Comparison of ENCODE assay signal across 24 cellular contexts in genomic region chr4:42732776-42733175, GRCh38.
DNase-seq lines count a peak whose midpoint lies in the region; ATAC-seq, FAIRE-seq and TF ChIP-seq lines count a peak whose summit lies in the region.
"Had no signal": no experiment of that assay in that cellular context is flagged by ENCODE, and none has a peak within 500 bp of the region (broad histone marks: within the 10 kb centered on the region; RNA-seq: fewer than 3 reads in every experiment).

No MANE protein-coding gene starts in this region.

- peaks cover 12 to 28% of the 10 kb centered on the region in 2 donors for H3K9me3 Mint-ChIP-seq in stimulated activated naive CD8-positive, alpha-beta T cell treated with anti-CD3 and anti-CD28 coated beads, Interleukin-15, amount 100 ng/mL, for 72 hours
- peaks cover 0 to 7% of the 10 kb centered on the region in 2 donors for H3K9me3 Mint-ChIP-seq in stimulated activated naive B cell treated with anti-CD40 and anti-IgM and Interleukin-4, amounts not matched to agents 10 μg/mL and 1 μg/mL and 100 μg/mL, for 72 hours

- SMC1A ChIA-PET in GM12878 (lab: Charles Lee; ENCODE audit: uncharacterized antibody, unreplicated experiment): interaction anchor here (0.6 to 1.2 kb wide), 3 partner anchors 23 to 87 kb away, joined by 3 read pairs; no protein-coding TSS in a partner anchor

- H3K36me3 ChIP-seq in GM12878 (ENCODE audit: control insufficient read depth in 2 of 2, insufficient read depth in 2 of 2, low read length in 1 of 2): no peaks in the 10 kb centered on the region
- H3K36me3 ChIP-seq: BE2C had no signal

- BruUV-seq in GM12878 (replicated peaks; lab: Mats Ljungman, UMichigan): no TSS peak

- no peaks in the 10 kb centered on the region for H3K27me3 Mint-ChIP-seq in stimulated activated naive CD8-positive, alpha-beta T cell treated with anti-CD3 and anti-CD28 coated beads, Interleukin-15, amount 100 ng/mL, for 72 hours
- H3K27me3 Mint-ChIP-seq in stimulated activated naive B cell treated with anti-CD40 and anti-IgM and Interleukin-4, amounts not matched to agents 10 μg/mL and 1 μg/mL and 100 μg/mL, for 72 hours: peaks cover 0 to 3% of the 10 kb centered on the region in 2 donors

- no peak overlapping the region for H3K9ac ChIP-seq in GM12878 (ENCODE audit: control insufficient read depth, insufficient read depth, low read length)

- no peaks in the 10 kb centered on the region for H4K20me1 ChIP-seq in GM12878 (ENCODE audit: control insufficient read depth, insufficient read depth)

- no peak for TF ChIP-seq POLR2A in GM12878 (IDR thresholded peaks at IDR 0.05; ENCODE audit: low read depth, low read length)

- peak; percentile 84 for ATAC-seq in stimulated activated naive CD8-positive, alpha-beta T cell treated with anti-CD3 and anti-CD28 coated beads, Interleukin-15, amount 100 ng/mL, for 72 hours
- no peak for ATAC-seq in stimulated activated naive CD8-positive, alpha-beta T cell treated with anti-CD3 and anti-CD28 coated beads, Interleukin-15, Interleukin-2, amounts not matched to agents 100 U/mL and 50 U/mL, for 24 hours
- peak; percentile 65 for ATAC-seq in GM18907 (IDR thresholded peaks at IDR 0.05; ENCODE audit: unreplicated experiment)
- ATAC-seq in GM12878: peak; percentile 97
- ATAC-seq in stimulated activated naive B cell treated with anti-CD40 and anti-IgM and Interleukin-4, amounts not matched to agents 10 μg/mL and 1 μg/mL and 100 μg/mL, for 72 hours (replicated peaks): peak; percentile 58 to 69
- no peak for ATAC-seq in GM21786 (IDR thresholded peaks at IDR 0.05; ENCODE audit: unreplicated experiment)
- no peak for ATAC-seq in Right ventricle myocardium inferior
- ATAC-seq: HCT116 had no signal

- H3K4me1 ChIP-seq in GM12878 (ENCODE audit: control insufficient read depth, insufficient read depth, low read length): no peaks in the 10 kb centered on the region

- H3K36me3 Mint-ChIP-seq in stimulated activated naive B cell treated with anti-CD40 and anti-IgM and Interleukin-4, amounts not matched to agents 10 μg/mL and 1 μg/mL and 100 μg/mL, for 72 hours: peaks cover 0 to 1% of the 10 kb centered on the region in 2 donors
- H3K36me3 Mint-ChIP-seq: CD4-positive, CD25-positive, alpha-beta regulatory T cell had no signal

- H3K27ac Mint-ChIP-seq in stimulated activated naive CD8-positive, alpha-beta T cell treated with anti-CD3 and anti-CD28 coated beads, Interleukin-15, amount 100 ng/mL, for 72 hours: peak overlapping the region in 1 of 2 donors; percentile 51
- no peak overlapping the region for H3K27ac Mint-ChIP-seq in stimulated activated naive B cell treated with anti-CD40 and anti-IgM and Interleukin-4, amounts not matched to agents 10 μg/mL and 1 μg/mL and 100 μg/mL, for 72 hours
- H3K27ac Mint-ChIP-seq: CD8-positive, alpha-beta memory T cell; HFFc6 had no signal

- H3K9me3 ChIP-seq in GM12878 (replicated peaks; ENCODE audit: control insufficient read depth, insufficient read depth, low read length): no peaks in the 10 kb centered on the region; the same call in 2 of the 3 replicates
- H3K9me3 ChIP-seq: BE2C had no signal

- POLR2A ChIA-PET in GM12878 (lab: Charles Lee): no interaction called here

- in situ Hi-C loops in GM12878 (cut with MboI): no loop called here

- TF ChIP-seq EP300 in GM12878 (IDR thresholded peaks at IDR 0.05; ENCODE audit: borderline replicate concordance in 1 of 2, control insufficient read depth in 1 of 2, low read depth in 2 of 2, low read length in 2 of 2): no peak

- H3K4me2 ChIP-seq in GM12878 (ENCODE audit: control insufficient read depth, insufficient read depth): no peak overlapping the region

- RAD21 ChIA-PET in GM12878 (lab: Charles Lee; ENCODE audit: unreplicated experiment): no interaction called here

- 5% methylated on average over 3 of the region's 5 CpGs for WGBS in GM12878 (ENCODE audit: insufficient coverage, insufficient replicate concordance, low lambda C conversion rate, missing lambda C conversion rate)

- no peak overlapping the region for H3K4me3 Mint-ChIP-seq in stimulated activated naive CD8-positive, alpha-beta T cell treated with anti-CD3 and anti-CD28 coated beads, Interleukin-15, amount 100 ng/mL, for 72 hours
- no peak overlapping the region for H3K4me3 Mint-ChIP-seq in stimulated activated naive B cell treated with anti-CD40 and anti-IgM and Interleukin-4, amounts not matched to agents 10 μg/mL and 1 μg/mL and 100 μg/mL, for 72 hours
- H3K4me3 Mint-ChIP-seq: CD4-positive, CD25-positive, alpha-beta regulatory T cell; HFFc6 had no signal

- no peak for DNase-seq in stimulated activated naive CD8-positive, alpha-beta T cell treated with anti-CD3 and anti-CD28 coated beads, Interleukin-15, amount 100 ng/mL, for 72 hours
- no peak for DNase-seq in stimulated activated naive CD8-positive, alpha-beta T cell treated with anti-CD3 and anti-CD28 coated beads, Interleukin-15, Interleukin-2, amounts not matched to agents 100 U/mL and 50 U/mL, for 24 hours
- DNase-seq in GM12878 (ENCODE audit: low read depth, low spot score) (peak; percentile 7), Right ventricle myocardium inferior (ENCODE audit: missing footprints) (no peak), midbrain (lab: John Stamatoyannopoulos, UW) (no peak)
- no peak for DNase-seq in stimulated activated naive B cell treated with anti-CD40 and anti-IgM and Interleukin-4, amounts not matched to agents 10 μg/mL and 1 μg/mL and 100 μg/mL, for 72 hours
- DNase-seq: ACHN; BE2C; C1 segment of cervical spinal cord; CD4-positive, CD25-positive, alpha-beta regulatory T cell; CD8-positive, alpha-beta memory T cell; COR-L47; DMS 273 treated with DMSO at 0.1 percent for 48 hours; DMS53; DND-41; EL; GOT3; H7; HFFc6 had no signal

- CTCF ChIA-PET in GM12878 (lab: Yijun Ruan, JAX): interaction anchor here (0.6 kb wide), 1 partner anchor 61 kb away, joined by 3 read pairs; no protein-coding TSS in a partner anchor

- H3K27me3 ChIP-seq in GM12878 (replicated peaks in 1 of 2; ENCODE audit: control insufficient read depth in 2 of 2, insufficient read depth in 2 of 2, low read length in 1 of 2): no peaks in the 10 kb centered on the region
- H3K27me3 ChIP-seq: BE2C had no signal

- no peak overlapping the region for H3K4me3 ChIP-seq in GM12878

- H3K27ac ChIP-seq in GM12878 (ENCODE audit: control insufficient read depth, insufficient read depth): no peak overlapping the region
- H3K27ac ChIP-seq: HL-60 had no signal

- TF ChIP-seq RAD21 in GM12878 (IDR thresholded peaks at IDR 0.05; ENCODE audit: insufficient read depth, low read depth, low read length): no peak

- no peak overlapping the region for H2AFZ ChIP-seq in GM12878 (ENCODE audit: control insufficient read depth, low read depth, low read length)

- TF ChIP-seq CTCF in GM12878 (IDR thresholded peaks at IDR 0.05 in 2 of 3, conservative IDR thresholded peaks at IDR 0.05 in 1 of 3; ENCODE audit: control insufficient read depth in 2 of 3, extremely low read depth in 1 of 3, insufficient read depth in 1 of 3, low read depth in 3 of 3, low read length in 3 of 3): no peak

- H3K4me1 Mint-ChIP-seq in stimulated activated naive CD8-positive, alpha-beta T cell treated with anti-CD3 and anti-CD28 coated beads, Interleukin-15, amount 100 ng/mL, for 72 hours: peaks cover 8% of the 10 kb centered on the region
- H3K4me1 Mint-ChIP-seq in stimulated activated naive B cell treated with anti-CD40 and anti-IgM and Interleukin-4, amounts not matched to agents 10 μg/mL and 1 μg/mL and 100 μg/mL, for 72 hours: peaks cover 0 to 4% of the 10 kb centered on the region in 2 donors
- H3K4me1 Mint-ChIP-seq: CD4-positive, CD25-positive, alpha-beta regulatory T cell; CD8-positive, alpha-beta memory T cell had no signal

- H3K79me2 ChIP-seq in GM12878 (ENCODE audit: control insufficient read depth, insufficient read depth, low read length): no peaks in the 10 kb centered on the region

- intact Hi-C loops in GM12878 (cut with micrococcal nuclease; ENCODE audit: unreplicated experiment): no loop called here
- intact Hi-C loops in Right ventricle myocardium inferior (cut with DNase I): no loop called here

- no peak for FAIRE-seq in GM12878 (lab: Jason Lieb, UNC)
- FAIRE-seq: A204.1 had no signal

TF ChIP-seq in GM12878, 131 proteins besides CTCF, POLR2A, EP300 and RAD21:
- peak; percentile 40; the same call in 1 of the 2 replicates for TF ChIP-seq RUNX3 (IDR thresholded peaks at IDR 0.05; ENCODE audit: low read length)
- no peak for TF ChIP-seq ASH2L (IDR thresholded peaks at IDR 0.05; ENCODE audit: borderline replicate concordance, low read depth)
- TF ChIP-seq SPI1 (IDR thresholded peaks at IDR 0.05; ENCODE audit: borderline replicate concordance, insufficient read depth, low read depth, low read length): peak; percentile 20; the same call in 1 of the 2 replicates
- TF ChIP-seq NFIC (IDR thresholded peaks at IDR 0.05; ENCODE audit: low read depth, low read length): no peak
- no peak for TF ChIP-seq SP1 (IDR thresholded peaks at IDR 0.05; ENCODE audit: low read depth, low read length)
- TF ChIP-seq STAT1 (conservative IDR thresholded peaks at IDR 0.05): no peak

Comparison
In these comparisons a context has a peak if more than half of its experiments do, and no peak if none do; other contexts are left out.
1. ATAC-seq: peak in stimulated activated naive CD8-positive, alpha-beta T cell treated with anti-CD3 and anti-CD28 coated beads, Interleukin-15, amount 100 ng/mL, for 72 hours (single experiment), GM18907 (single experiment), GM12878 (single experiment) and stimulated activated naive B cell treated with anti-CD40 and anti-IgM and Interleukin-4, amounts not matched to agents 10 μg/mL and 1 μg/mL and 100 μg/mL, for 72 hours (2 of 2); none in stimulated activated naive CD8-positive, alpha-beta T cell treated with anti-CD3 and anti-CD28 coated beads, Interleukin-15, Interleukin-2, amounts not matched to agents 100 U/mL and 50 U/mL, for 24 hours (single experiment), GM21786 (single experiment) and Right ventricle myocardium inferior (single experiment).